In genomic region chr3:12810963-12811362, GRCh38 we compare ENCODE assay signal across 1 cellular context.
TF ChIP-seq lines count a peak whose summit lies in the region.

No MANE protein-coding gene starts in this region.

TF ChIP-seq in endothelial cell of umbilical vein, 7 proteins besides CTCF, POLR2A, EP300 and RAD21:
- no peak for TF ChIP-seq POLR2AphosphoS5 (IDR thresholded peaks at IDR 0.05; ENCODE audit: insufficient read depth, low read depth, low read length)
- TF ChIP-seq, protein P1, sequence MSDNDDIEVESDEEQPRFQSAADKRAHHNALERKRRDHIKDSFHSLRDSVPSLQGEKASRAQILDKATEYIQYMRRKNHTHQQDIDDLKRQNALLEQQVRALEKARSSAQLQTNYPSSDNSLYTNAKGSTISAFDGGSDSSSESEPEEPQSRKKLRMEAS (IDR thresholded peaks at IDR 0.05; ENCODE audit: insufficient read depth, insufficient read length): no peak
- TF ChIP-seq GATA2 (IDR thresholded peaks at IDR 0.05; ENCODE audit: insufficient read depth, insufficient read length, low read depth, low read length): no peak
- no peak for TF ChIP-seq JUN (IDR thresholded peaks at IDR 0.05; ENCODE audit: borderline replicate concordance, insufficient read depth, insufficient read length, low read depth)
- TF ChIP-seq EZH2 (IDR thresholded peaks at IDR 0.05; ENCODE audit: borderline replicate concordance, low read depth, low read length, severe bottlenecking): no peak
- TF ChIP-seq MYC (IDR thresholded peaks at IDR 0.05; ENCODE audit: low read depth, low read length): no peak
- TF ChIP-seq FOS (IDR thresholded peaks at IDR 0.05; ENCODE audit: borderline replicate concordance, insufficient read depth, low read length): no peak
TF ChIP-seq in endothelial cell of umbilical vein: peak in this region for 0.
